ENCODE assay signal across 24 cellular contexts in genomic region chr3:40068647-40069046, GRCh38.
"Had no signal": no experiment of that assay in that cellular context is flagged by ENCODE, and none has a peak within 500 bp of the region (broad histone marks: within the 10 kb centered on the region; RNA-seq: fewer than 3 reads in every experiment).

No MANE protein-coding gene starts in this region.

- H3K4me3 ChIP-seq: coronary artery, esophagus squamous epithelium, lung, ovary, psoas muscle, sigmoid colon, stomach, testis, tibial artery had no signal

- H3K36me3 ChIP-seq: esophagus squamous epithelium, ovary, sigmoid colon, stomach, tibial artery had no signal

- DNase-seq: dermis blood vessel endothelial cell; effector memory CD8-positive, alpha-beta T cell; esophagus squamous epithelium; hypothalamus; kidney; natural killer cell; occipital lobe; ovary; posterior cingulate gyrus; psoas muscle; right cardiac atrium; sigmoid colon; stimulated activated CD4-positive, alpha-beta T cell treated with anti-CD3 and anti-CD28 coated beads, Interleukin-2, amount 100 ng/mL, for 24 hours; stimulated activated CD4-positive, alpha-beta T cell treated with anti-CD3 and anti-CD28 coated beads, Interleukin-4, amount 100 ng/mL, for 24 hours; stimulated activated naive CD4-positive, alpha-beta T cell treated with Interleukin-2 at 50 U/mL for 16 hours; stomach; testis; tibial artery had no signal

- FAIRE-seq: endometrium, frontal cortex, kidney had no signal

- ATAC-seq: effector memory CD8-positive, alpha-beta T cell; left lobe of liver; natural killer cell; psoas muscle; right cardiac atrium; stimulated activated effector memory CD8-positive, alpha-beta T cell treated with anti-CD3 and anti-CD28 coated beads, Interleukin-12 subunit alpha, Interleukin-12 subunit beta, amount 100 ng/mL, for 72 hours had no signal

- H3K27me3 ChIP-seq: esophagus squamous epithelium, ovary, sigmoid colon, stomach, testis, tibial artery had no signal

- H3K27ac ChIP-seq: coronary artery, ovary, psoas muscle, sigmoid colon, stomach, testis, tibial artery had no signal

- H3K4me1 ChIP-seq: psoas muscle, sigmoid colon, stomach, testis, tibial artery had no signal

- H3K9me3 ChIP-seq: esophagus squamous epithelium, ovary, psoas muscle, sigmoid colon, stomach, testis, tibial artery had no signal
